Comparison of ENCODE assay signal across 1 cellular context in the genomic region with DNA sequence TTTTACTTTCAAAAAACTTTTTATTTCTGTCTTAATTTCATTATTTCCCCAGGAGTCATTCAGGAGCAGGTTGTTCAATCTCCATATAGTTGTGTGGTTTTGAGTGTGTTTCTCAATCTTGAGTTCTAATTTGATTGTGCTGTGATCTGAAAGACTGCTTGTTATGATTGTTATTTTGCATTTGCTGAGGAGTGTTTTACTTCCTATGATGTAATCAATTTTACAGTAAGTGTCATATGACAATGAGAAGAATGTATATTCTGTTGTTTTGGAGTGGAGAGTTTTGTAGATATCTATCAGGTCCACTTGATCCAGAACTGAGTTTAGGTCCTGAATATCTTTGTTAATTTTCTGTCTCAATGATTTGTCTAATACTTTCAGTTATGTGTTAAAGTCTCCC.
TF ChIP-seq lines count a peak whose summit lies in the region.

No MANE protein-coding gene starts in this region.

TF ChIP-seq in K562, 482 proteins besides CTCF, POLR2A, EP300 and RAD21 (continued from another document):
- TF ChIP-seq TSHZ1 (CRISPR knock-in tag; IDR thresholded peaks at IDR 0.05): no peak
- no peak for TF ChIP-seq ZNF311 (CRISPR knock-in tag; IDR thresholded peaks at IDR 0.05)
- TF ChIP-seq REST (CRISPR knock-in tag; IDR thresholded peaks at IDR 0.05; ENCODE audit: low read depth): no peak
- TF ChIP-seq ZC3H8 (IDR thresholded peaks at IDR 0.05): no peak
- TF ChIP-seq JUND (IDR thresholded peaks at IDR 0.05; ENCODE audit: borderline replicate concordance, low read depth, low read length): no peak
- peak; percentile 12; the same call in 1 of the 3 replicates for TF ChIP-seq JUND (tag; IDR thresholded peaks at IDR 0.05; ENCODE audit: borderline replicate concordance, low read depth, low read length)
- 0 out of 2 replicates have a peak, but pooled peaks have one; percentile 1 for TF ChIP-seq L3MBTL2 (IDR thresholded peaks at IDR 0.05)
- TF ChIP-seq CEBPB (tag; IDR thresholded peaks at IDR 0.05): peak; percentile 77
- TF ChIP-seq MAZ (CRISPR knock-in tag; conservative IDR thresholded peaks at IDR 0.05 in 1 of 2, IDR thresholded peaks at IDR 0.05 in 1 of 2): no peak
- TF ChIP-seq RBFOX2 (IDR thresholded peaks at IDR 0.05; ENCODE audit: low read depth, low read length): no peak
- no peak for TF ChIP-seq CBFA2T3 (IDR thresholded peaks at IDR 0.05)
- TF ChIP-seq GATAD2B (IDR thresholded peaks at IDR 0.05; ENCODE audit: borderline replicate concordance): no peak
- 0 out of 4 replicates have a peak, but pooled peaks of 1 of the 2 experiments have one; percentile 8 for TF ChIP-seq KDM1A (IDR thresholded peaks at IDR 0.05)
- TF ChIP-seq, protein P1, sequence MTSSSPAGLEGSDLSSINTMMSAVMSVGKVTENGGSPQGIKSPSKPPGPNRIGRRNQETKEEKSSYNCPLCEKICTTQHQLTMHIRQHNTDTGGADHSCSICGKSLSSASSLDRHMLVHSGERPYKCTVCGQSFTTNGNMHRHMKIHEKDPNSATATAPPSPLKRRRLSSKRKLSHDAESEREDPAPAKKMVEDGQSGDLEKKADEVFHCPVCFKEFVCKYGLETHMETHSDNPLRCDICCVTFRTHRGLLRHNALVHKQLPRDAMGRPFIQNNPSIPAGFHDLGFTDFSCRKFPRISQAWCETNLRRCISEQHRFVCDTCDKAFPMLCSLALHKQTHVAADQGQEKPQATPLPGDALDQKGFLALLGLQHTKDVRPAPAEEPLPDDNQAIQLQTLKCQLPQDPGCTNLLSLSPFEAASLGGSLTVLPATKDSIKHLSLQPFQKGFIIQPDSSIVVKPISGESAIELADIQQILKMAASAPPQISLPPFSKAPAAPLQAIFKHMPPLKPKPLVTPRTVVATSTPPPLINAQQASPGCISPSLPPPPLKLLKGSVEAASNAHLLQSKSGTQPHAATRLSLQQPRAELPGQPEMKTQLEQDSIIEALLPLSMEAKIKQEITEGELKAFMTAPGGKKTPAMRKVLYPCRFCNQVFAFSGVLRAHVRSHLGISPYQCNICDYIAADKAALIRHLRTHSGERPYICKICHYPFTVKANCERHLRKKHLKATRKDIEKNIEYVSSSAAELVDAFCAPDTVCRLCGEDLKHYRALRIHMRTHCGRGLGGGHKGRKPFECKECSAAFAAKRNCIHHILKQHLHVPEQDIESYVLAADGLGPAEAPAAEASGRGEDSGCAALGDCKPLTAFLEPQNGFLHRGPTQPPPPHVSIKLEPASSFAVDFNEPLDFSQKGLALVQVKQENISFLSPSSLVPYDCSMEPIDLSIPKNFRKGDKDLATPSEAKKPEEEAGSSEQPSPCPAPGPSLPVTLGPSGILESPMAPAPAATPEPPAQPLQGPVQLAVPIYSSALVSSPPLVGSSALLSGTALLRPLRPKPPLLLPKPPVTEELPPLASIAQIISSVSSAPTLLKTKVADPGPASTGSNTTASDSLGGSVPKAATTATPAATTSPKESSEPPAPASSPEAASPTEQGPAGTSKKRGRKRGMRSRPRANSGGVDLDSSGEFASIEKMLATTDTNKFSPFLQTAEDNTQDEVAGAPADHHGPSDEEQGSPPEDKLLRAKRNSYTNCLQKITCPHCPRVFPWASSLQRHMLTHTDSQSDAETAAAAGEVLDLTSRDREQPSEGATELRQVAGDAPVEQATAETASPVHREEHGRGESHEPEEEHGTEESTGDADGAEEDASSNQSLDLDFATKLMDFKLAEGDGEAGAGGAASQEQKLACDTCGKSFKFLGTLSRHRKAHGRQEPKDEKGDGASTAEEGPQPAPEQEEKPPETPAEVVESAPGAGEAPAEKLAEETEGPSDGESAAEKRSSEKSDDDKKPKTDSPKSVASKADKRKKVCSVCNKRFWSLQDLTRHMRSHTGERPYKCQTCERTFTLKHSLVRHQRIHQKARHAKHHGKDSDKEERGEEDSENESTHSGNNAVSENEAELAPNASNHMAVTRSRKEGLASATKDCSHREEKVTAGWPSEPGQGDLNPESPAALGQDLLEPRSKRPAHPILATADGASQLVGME (CRISPR knock-in tag; IDR thresholded peaks at IDR 0.05): no peak
- no peak for TF ChIP-seq ATF1 (CRISPR knock-in tag; IDR thresholded peaks at IDR 0.05)
- TF ChIP-seq ATF1 (tag; IDR thresholded peaks at IDR 0.05): peak; percentile 69
- TF ChIP-seq, protein P2, sequence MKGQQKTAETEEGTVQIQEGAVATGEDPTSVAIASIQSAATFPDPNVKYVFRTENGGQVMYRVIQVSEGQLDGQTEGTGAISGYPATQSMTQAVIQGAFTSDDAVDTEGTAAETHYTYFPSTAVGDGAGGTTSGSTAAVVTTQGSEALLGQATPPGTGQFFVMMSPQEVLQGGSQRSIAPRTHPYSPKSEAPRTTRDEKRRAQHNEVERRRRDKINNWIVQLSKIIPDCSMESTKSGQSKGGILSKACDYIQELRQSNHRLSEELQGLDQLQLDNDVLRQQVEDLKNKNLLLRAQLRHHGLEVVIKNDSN (CRISPR knock-in tag; IDR thresholded peaks at IDR 0.05): no peak
- TF ChIP-seq ATF3 (IDR thresholded peaks at IDR 0.05): peak; percentile 92
- no peak for TF ChIP-seq ATF3 (CRISPR knock-in tag; conservative IDR thresholded peaks at IDR 0.05)
- no peak for TF ChIP-seq ZNF253 (CRISPR knock-in tag; conservative IDR thresholded peaks at IDR 0.05)
- TF ChIP-seq TOE1 (IDR thresholded peaks at IDR 0.05; ENCODE audit: borderline replicate concordance): 0 out of 2 replicates have a peak, but pooled peaks have one; percentile 9
- no peak for TF ChIP-seq TOE1 (CRISPR knock-in tag; IDR thresholded peaks at IDR 0.05; ENCODE audit: borderline replicate concordance, low read depth)
- TF ChIP-seq DPF2 (IDR thresholded peaks at IDR 0.05): 0 out of 2 replicates have a peak, but pooled peaks have one; percentile 15
- no peak for TF ChIP-seq HDAC1 (IDR thresholded peaks at IDR 0.05)
- no peak for TF ChIP-seq CEBPG (CRISPR knock-in tag; IDR thresholded peaks at IDR 0.05)
- peak; percentile 70 to 80; a peak in 3 of 4 replicates for TF ChIP-seq CEBPG (tag; conservative IDR thresholded peaks at IDR 0.05 in 1 of 2, IDR thresholded peaks at IDR 0.05 in 1 of 2)
- peak; percentile 85; the same call in 1 of the 2 replicates for TF ChIP-seq ATF7 (IDR thresholded peaks at IDR 0.05)
